In genomic region chr5:72445969-72446368, GRCh38 we compare ENCODE assay signal across 2 cellular contexts.
TF ChIP-seq lines count a peak whose summit lies in the region.

No MANE protein-coding gene starts in this region.

TF ChIP-seq in SK-N-SH, 30 proteins besides CTCF, POLR2A, EP300 and RAD21 (continued from another document):
- TF ChIP-seq REST (IDR thresholded peaks at IDR 0.05; ENCODE audit: low read depth, low read length): no peak
- TF ChIP-seq IRF3 (IDR thresholded peaks at IDR 0.05; ENCODE audit: low read depth, low read length): no peak
- no peak for TF ChIP-seq NFIC (IDR thresholded peaks at IDR 0.05; ENCODE audit: borderline replicate concordance)
- no peak for TF ChIP-seq MEF2A (IDR thresholded peaks at IDR 0.05; ENCODE audit: borderline replicate concordance, low read depth)
- TF ChIP-seq USF1 (IDR thresholded peaks at IDR 0.05; ENCODE audit: borderline replicate concordance, low read depth): no peak
- TF ChIP-seq FOSL2 (IDR thresholded peaks at IDR 0.05; ENCODE audit: borderline replicate concordance, low read depth): no peak
- no peak for TF ChIP-seq MXI1 (IDR thresholded peaks at IDR 0.05; ENCODE audit: low read depth, low read length)
- no peak for TF ChIP-seq CHD2 (IDR thresholded peaks at IDR 0.05; ENCODE audit: low read length, partially characterized antibody)
- TF ChIP-seq RCOR1 (IDR thresholded peaks at IDR 0.05; ENCODE audit: low read length): no peak
- TF ChIP-seq EZH2phosphoT487 (IDR thresholded peaks at IDR 0.05; ENCODE audit: borderline replicate concordance, low read depth): no peak
- TF ChIP-seq MAX (IDR thresholded peaks at IDR 0.05; ENCODE audit: low read depth): no peak
- no peak for TF ChIP-seq GABPA (IDR thresholded peaks at IDR 0.05; ENCODE audit: low read depth)

TF ChIP-seq in SK-N-SH treated with all-trans-retinoic acid at 6 μM for 48 hours, 23 proteins besides CTCF, POLR2A, EP300 and RAD21 (continued from another document):
- TF ChIP-seq TSHZ2 (CRISPR knock-in tag; IDR thresholded peaks at IDR 0.05): no peak
- TF ChIP-seq ARNTL (CRISPR knock-in tag; IDR thresholded peaks at IDR 0.05; ENCODE audit: borderline replicate concordance, low read depth): no peak
- no peak for TF ChIP-seq PPARA (CRISPR knock-in tag; IDR thresholded peaks at IDR 0.05; ENCODE audit: borderline replicate concordance)
- no peak for TF ChIP-seq ISL1 (CRISPR knock-in tag; IDR thresholded peaks at IDR 0.05)
- no peak for TF ChIP-seq GLIS3 (CRISPR knock-in tag; IDR thresholded peaks at IDR 0.05)
- TF ChIP-seq ZNF70 (CRISPR knock-in tag; IDR thresholded peaks at IDR 0.05): no peak
- TF ChIP-seq ZFP30 (CRISPR knock-in tag; IDR thresholded peaks at IDR 0.05): no peak
- TF ChIP-seq ZFP3 (CRISPR knock-in tag; IDR thresholded peaks at IDR 0.05): no peak
- no peak for TF ChIP-seq CSDC2 (CRISPR knock-in tag; IDR thresholded peaks at IDR 0.05)
- no peak for TF ChIP-seq SNAI2 (CRISPR knock-in tag; IDR thresholded peaks at IDR 0.05)
- TF ChIP-seq ZC3H10 (CRISPR knock-in tag; IDR thresholded peaks at IDR 0.05): no peak
